ENCODE assay signal across 20 cellular contexts in genomic region chr4:112966701-112967100, GRCh38.
"Had no signal": no experiment of that assay in that cellular context is flagged by ENCODE, and none has a peak within 500 bp of the region (broad histone marks: within the 10 kb centered on the region; RNA-seq: fewer than 3 reads in every experiment).

No MANE protein-coding gene starts in this region.

- H3K4me1 ChIP-seq: SJSA1 had no signal

- ATAC-seq: K562 had no signal

- H3K4me2 ChIP-seq: KMS-11 had no signal

- H3K9ac ChIP-seq: KMS-11 had no signal

- H3K9me3 ChIP-seq: SJSA1 had no signal

- H3K36me3 ChIP-seq: SJSA1 had no signal

- DNase-seq: Kasumi-1, NCI-H1092, NCI-H1105 treated with DMSO at 0.1 percent for 48 hours, NCI-H1417 treated with DMSO at 0.1 percent for 48 hours, NCI-H146, NCI-H1694 treated with DMSO at 0.1 percent for 48 hours, NCI-H1930, NCI-H2081, NCI-H2107, NCI-H2227 treated with DMSO at 0.1 percent for 48 hours, NCI-H524 treated with DMSO at 0.1 percent for 48 hours, Right ventricle myocardium superior, RPMI8226, SIG-M5 had no signal

- H3K4me3 Mint-ChIP-seq: IgD-negative memory B cell had no signal

- H3K4me3 ChIP-seq: K562, SJSA1, SK-N-MC had no signal

- H3K27ac Mint-ChIP-seq: IgD-negative memory B cell had no signal

- H3K36me3 Mint-ChIP-seq: IgD-negative memory B cell had no signal

- H3K4me1 Mint-ChIP-seq: IgD-negative memory B cell had no signal

- H3K27me3 ChIP-seq: SJSA1 had no signal

- H3K27ac ChIP-seq: HL-60, KMS-11, SJSA1, SK-N-MC had no signal

- H3K27me3 Mint-ChIP-seq: IgD-negative memory B cell had no signal
